1 cellular context compared by ENCODE assay signal in genomic region chr2:121736462-121737336, GRCh38.
A peak's percentile ranks its signal among the peaks of the same experiment; 100 is the strongest.
TF ChIP-seq lines count a peak whose summit lies in the region.

NIFK (minus strand) TSS chr2:121736875; CDS start chr2:121736850, 25 bp downstream.

TF ChIP-seq in GM23338, 12 proteins besides CTCF, POLR2A, EP300 and RAD21 (continued from another document):
- TF ChIP-seq, protein P1, sequence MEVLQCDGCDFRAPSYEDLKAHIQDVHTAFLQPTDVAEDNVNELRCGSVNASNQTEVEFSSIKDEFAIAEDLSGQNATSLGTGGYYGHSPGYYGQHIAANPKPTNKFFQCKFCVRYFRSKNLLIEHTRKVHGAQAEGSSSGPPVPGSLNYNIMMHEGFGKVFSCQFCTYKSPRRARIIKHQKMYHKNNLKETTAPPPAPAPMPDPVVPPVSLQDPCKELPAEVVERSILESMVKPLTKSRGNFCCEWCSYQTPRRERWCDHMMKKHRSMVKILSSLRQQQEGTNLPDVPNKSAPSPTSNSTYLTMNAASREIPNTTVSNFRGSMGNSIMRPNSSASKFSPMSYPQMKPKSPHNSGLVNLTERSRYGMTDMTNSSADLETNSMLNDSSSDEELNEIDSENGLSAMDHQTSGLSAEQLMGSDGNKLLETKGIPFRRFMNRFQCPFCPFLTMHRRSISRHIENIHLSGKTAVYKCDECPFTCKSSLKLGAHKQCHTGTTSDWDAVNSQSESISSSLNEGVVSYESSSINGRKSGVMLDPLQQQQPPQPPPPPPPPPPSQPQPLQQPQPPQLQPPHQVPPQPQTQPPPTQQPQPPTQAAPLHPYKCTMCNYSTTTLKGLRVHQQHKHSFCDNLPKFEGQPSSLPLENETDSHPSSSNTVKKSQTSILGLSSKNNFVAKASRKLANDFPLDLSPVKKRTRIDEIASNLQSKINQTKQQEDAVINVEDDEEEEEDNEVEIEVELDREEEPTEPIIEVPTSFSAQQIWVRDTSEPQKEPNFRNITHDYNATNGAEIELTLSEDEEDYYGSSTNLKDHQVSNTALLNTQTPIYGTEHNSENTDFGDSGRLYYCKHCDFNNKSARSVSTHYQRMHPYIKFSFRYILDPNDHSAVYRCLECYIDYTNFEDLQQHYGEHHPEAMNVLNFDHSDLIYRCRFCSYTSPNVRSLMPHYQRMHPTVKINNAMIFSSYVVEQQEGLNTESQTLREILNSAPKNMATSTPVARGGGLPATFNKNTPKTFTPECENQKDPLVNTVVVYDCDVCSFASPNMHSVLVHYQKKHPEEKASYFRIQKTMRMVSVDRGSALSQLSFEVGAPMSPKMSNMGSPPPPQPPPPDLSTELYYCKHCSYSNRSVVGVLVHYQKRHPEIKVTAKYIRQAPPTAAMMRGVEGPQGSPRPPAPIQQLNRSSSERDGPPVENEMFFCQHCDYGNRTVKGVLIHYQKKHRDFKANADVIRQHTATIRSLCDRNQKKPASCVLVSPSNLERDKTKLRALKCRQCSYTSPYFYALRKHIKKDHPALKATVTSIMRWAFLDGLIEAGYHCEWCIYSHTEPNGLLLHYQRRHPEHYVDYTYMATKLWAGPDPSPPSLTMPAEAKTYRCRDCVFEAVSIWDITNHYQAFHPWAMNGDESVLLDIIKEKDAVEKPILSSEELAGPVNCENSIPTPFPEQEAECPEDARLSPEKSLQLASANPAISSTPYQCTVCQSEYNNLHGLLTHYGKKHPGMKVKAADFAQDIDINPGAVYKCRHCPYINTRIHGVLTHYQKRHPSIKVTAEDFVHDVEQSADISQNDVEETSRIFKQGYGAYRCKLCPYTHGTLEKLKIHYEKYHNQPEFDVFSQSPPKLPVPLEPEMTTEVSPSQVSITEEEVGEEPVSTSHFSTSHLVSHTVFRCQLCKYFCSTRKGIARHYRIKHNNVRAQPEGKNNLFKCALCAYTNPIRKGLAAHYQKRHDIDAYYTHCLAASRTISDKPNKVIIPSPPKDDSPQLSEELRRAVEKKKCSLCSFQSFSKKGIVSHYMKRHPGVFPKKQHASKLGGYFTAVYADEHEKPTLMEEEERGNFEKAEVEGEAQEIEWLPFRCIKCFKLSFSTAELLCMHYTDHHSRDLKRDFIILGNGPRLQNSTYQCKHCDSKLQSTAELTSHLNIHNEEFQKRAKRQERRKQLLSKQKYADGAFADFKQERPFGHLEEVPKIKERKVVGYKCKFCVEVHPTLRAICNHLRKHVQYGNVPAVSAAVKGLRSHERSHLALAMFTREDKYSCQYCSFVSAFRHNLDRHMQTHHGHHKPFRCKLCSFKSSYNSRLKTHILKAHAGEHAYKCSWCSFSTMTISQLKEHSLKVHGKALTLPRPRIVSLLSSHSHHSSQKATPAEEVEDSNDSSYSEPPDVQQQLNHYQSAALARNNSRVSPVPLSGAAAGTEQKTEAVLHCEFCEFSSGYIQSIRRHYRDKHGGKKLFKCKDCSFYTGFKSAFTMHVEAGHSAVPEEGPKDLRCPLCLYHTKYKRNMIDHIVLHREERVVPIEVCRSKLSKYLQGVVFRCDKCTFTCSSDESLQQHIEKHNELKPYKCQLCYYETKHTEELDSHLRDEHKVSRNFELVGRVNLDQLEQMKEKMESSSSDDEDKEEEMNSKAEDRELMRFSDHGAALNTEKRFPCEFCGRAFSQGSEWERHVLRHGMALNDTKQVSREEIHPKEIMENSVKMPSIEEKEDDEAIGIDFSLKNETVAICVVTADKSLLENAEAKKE (CRISPR knock-in tag; IDR thresholded peaks at IDR 0.05): no peak
- TF ChIP-seq CREB1 (CRISPR knock-in tag; IDR thresholded peaks at IDR 0.05; ENCODE audit: low read depth) (peak; percentile 70; the same call in 1 of the 2 replicates), EZH2 (IDR thresholded peaks at IDR 0.05; ENCODE audit: low read depth, unreplicated experiment) (no peak), ZNF114 (CRISPR knock-in tag; IDR thresholded peaks at IDR 0.05) (no peak), ETS1 (IDR thresholded peaks at IDR 0.05) (peak; percentile 41)
